ENCODE assay signal across 22 cellular contexts in the genomic region with DNA sequence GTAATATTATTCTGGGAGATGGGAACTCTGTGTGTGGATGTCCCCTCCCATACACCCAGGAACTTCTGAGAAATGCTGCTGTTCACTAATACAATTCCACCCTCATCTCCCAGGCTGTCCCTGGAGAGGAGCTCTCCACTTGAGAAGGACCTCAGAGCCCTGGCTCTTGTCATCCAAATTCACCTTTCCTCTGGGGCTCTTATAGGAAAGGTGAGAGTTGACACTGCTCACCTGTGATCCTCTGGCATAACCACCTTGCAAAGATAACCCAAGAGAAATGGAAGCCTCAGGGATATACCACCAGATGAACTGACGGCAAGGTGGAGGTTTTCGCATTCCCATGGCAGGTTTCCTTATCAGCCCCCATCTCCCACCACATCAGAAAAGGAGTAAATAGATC. TPM values are rescaled to one million over a fixed set of nuclear protein-coding genes. Genes with fewer than 3 reads are reported as not detected.
DNase-seq lines count a peak whose midpoint lies in the region; ATAC-seq and TF ChIP-seq lines count a peak whose summit lies in the region.
"Had no signal": no experiment of that assay in that cellular context is flagged by ENCODE, and none has a peak within 500 bp of the region (broad histone marks: within the 10 kb centered on the region; RNA-seq: fewer than 3 reads in every experiment).

No MANE protein-coding gene starts in this region.

- POLR2A ChIA-PET in activated CD8-positive, alpha-beta T cell treated with anti-CD3 and anti-CD28 coated beads, Interleukin-2, amount 10 ng/mL, durations not matched to agents 7 days and 5 days (lab: Charles Lee): no interaction called here
- POLR2A ChIA-PET in OCI-LY7 (lab: Charles Lee): no interaction called here

- no peaks in the 10 kb centered on the region for H3K27me3 Mint-ChIP-seq in activated T-cell treated with anti-CD3 and anti-CD28 coated beads, Interleukin-2, amount 50 U/mL, for 24 hours
- peaks cover 2% of the 10 kb centered on the region for H3K27me3 Mint-ChIP-seq in activated T-cell treated with anti-CD3 and anti-CD28 coated beads, Interleukin-2, amount 50 U/mL, for 4 hours (ENCODE audit: low read depth)
- H3K27me3 Mint-ChIP-seq in activated CD8-positive, alpha-beta T cell treated with anti-CD3 and anti-CD28 coated beads, Interleukin-2, amount 10 ng/mL, durations not matched to agents 7 days and 5 days (ENCODE audit: low read depth): no peaks in the 10 kb centered on the region
- peaks cover 4% of the 10 kb centered on the region for H3K27me3 Mint-ChIP-seq in progenitor cell of endocrine pancreas
- H3K27me3 Mint-ChIP-seq: CD8-positive, alpha-beta memory T cell had no signal

- H3K9me3 ChIP-seq in BLaER1: no peaks in the 10 kb centered on the region
- no peaks in the 10 kb centered on the region for H3K9me3 ChIP-seq in parathyroid adenoma (ENCODE audit: control insufficient read depth, low read length)
- H3K9me3 ChIP-seq in OCI-LY7 (ENCODE audit: low read length): no peaks in the 10 kb centered on the region
- H3K9me3 ChIP-seq: adrenal gland, psoas muscle, tibial nerve had no signal

- no peak overlapping the region for H3K4me3 Mint-ChIP-seq in activated T-cell treated with anti-CD3 and anti-CD28 coated beads, Interleukin-2, amount 50 U/mL, for 24 hours
- no peak overlapping the region for H3K4me3 Mint-ChIP-seq in activated T-cell treated with anti-CD3 and anti-CD28 coated beads, Interleukin-2, amount 50 U/mL, for 4 hours
- no peak overlapping the region for H3K4me3 Mint-ChIP-seq in activated CD8-positive, alpha-beta T cell treated with anti-CD3 and anti-CD28 coated beads, Interleukin-2, amount 10 ng/mL, durations not matched to agents 7 days and 5 days
- no peak overlapping the region for H3K4me3 Mint-ChIP-seq in progenitor cell of endocrine pancreas (ENCODE audit: low read depth)
- H3K4me3 Mint-ChIP-seq: nephron had no signal

- ATAC-seq in activated T-cell treated with anti-CD3 and anti-CD28 coated beads, Interleukin-2, amount 50 U/mL, for 4 hours: no peak
- ATAC-seq in activated CD8-positive, alpha-beta T cell treated with anti-CD3 and anti-CD28 coated beads, Interleukin-2, amount 10 ng/mL, durations not matched to agents 7 days and 5 days: no peak
- ATAC-seq: esophagus mucosa, psoas muscle had no signal

- peaks cover 4% of the 10 kb centered on the region for H3K36me3 Mint-ChIP-seq in activated T-cell treated with anti-CD3 and anti-CD28 coated beads, Interleukin-2, amount 50 U/mL, for 24 hours (ENCODE audit: low read depth)
- no peaks in the 10 kb centered on the region for H3K36me3 Mint-ChIP-seq in activated T-cell treated with anti-CD3 and anti-CD28 coated beads, Interleukin-2, amount 50 U/mL, for 4 hours (ENCODE audit: insufficient read depth)
- H3K36me3 Mint-ChIP-seq in activated CD8-positive, alpha-beta T cell treated with anti-CD3 and anti-CD28 coated beads, Interleukin-2, amount 10 ng/mL, durations not matched to agents 7 days and 5 days (ENCODE audit: low read depth): no peaks in the 10 kb centered on the region
- H3K36me3 Mint-ChIP-seq in progenitor cell of endocrine pancreas (ENCODE audit: insufficient read depth): no peaks in the 10 kb centered on the region
- H3K36me3 Mint-ChIP-seq: CD8-positive, alpha-beta memory T cell had no signal

- H3K9ac ChIP-seq in BLaER1: no peak overlapping the region
- H3K9ac ChIP-seq in parathyroid adenoma: no peak overlapping the region

- H3K79me2 ChIP-seq in parathyroid adenoma (no peaks in the 10 kb centered on the region), OCI-LY7 (ENCODE audit: insufficient read depth, low read depth, low read length) (no peaks in the 10 kb centered on the region)

- no peak for TF ChIP-seq CTCF in parathyroid adenoma (IDR thresholded peaks at IDR 0.05)
- no peak for TF ChIP-seq CTCF in OCI-LY7 (conservative IDR thresholded peaks at IDR 0.05; ENCODE audit: low read length)
- no peak for TF ChIP-seq CTCF in progenitor cell of endocrine pancreas (IDR thresholded peaks at IDR 0.05; ENCODE audit: unreplicated experiment)

- H4K20me1 ChIP-seq in BLaER1: no peaks in the 10 kb centered on the region
- H4K20me1 ChIP-seq in OCI-LY7 (ENCODE audit: insufficient read depth, low read length): no peaks in the 10 kb centered on the region

- H3K4me1 Mint-ChIP-seq in activated T-cell treated with anti-CD3 and anti-CD28 coated beads, Interleukin-2, amount 50 U/mL, for 24 hours (ENCODE audit: low read depth): peaks cover 70% of the 10 kb centered on the region
- peaks cover 53% of the 10 kb centered on the region for H3K4me1 Mint-ChIP-seq in activated T-cell treated with anti-CD3 and anti-CD28 coated beads, Interleukin-2, amount 50 U/mL, for 4 hours (ENCODE audit: low read depth)
- H3K4me1 Mint-ChIP-seq in activated CD8-positive, alpha-beta T cell treated with anti-CD3 and anti-CD28 coated beads, Interleukin-2, amount 10 ng/mL, durations not matched to agents 7 days and 5 days (ENCODE audit: low read depth): peaks cover 56% of the 10 kb centered on the region
- H3K4me1 Mint-ChIP-seq in progenitor cell of endocrine pancreas (ENCODE audit: low read depth): peaks cover 6% of the 10 kb centered on the region

- H3K27ac Mint-ChIP-seq in activated T-cell treated with anti-CD3 and anti-CD28 coated beads, Interleukin-2, amount 50 U/mL, for 24 hours: peak overlapping the region; percentile 89
- peak overlapping the region; percentile 55 for H3K27ac Mint-ChIP-seq in activated CD8-positive, alpha-beta T cell treated with anti-CD3 and anti-CD28 coated beads, Interleukin-2, amount 10 ng/mL, durations not matched to agents 7 days and 5 days
- H3K27ac Mint-ChIP-seq in progenitor cell of endocrine pancreas: no peak overlapping the region
- H3K27ac Mint-ChIP-seq: nephron had no signal

- no peak for DNase-seq in activated T-cell treated with anti-CD3 and anti-CD28 coated beads, Interleukin-2, amount 50 U/mL, for 24 hours
- DNase-seq in activated T-cell treated with anti-CD3 and anti-CD28 coated beads, Interleukin-2, amount 50 U/mL, for 4 hours: no peak
- DNase-seq in activated CD8-positive, alpha-beta T cell treated with anti-CD3 and anti-CD28 coated beads, Interleukin-2, amount 10 ng/mL, durations not matched to agents 7 days and 5 days: peak; percentile 17
- DNase-seq in glomerular visceral epithelial cell (ENCODE audit: extremely low spot score): no peak
- no peak for DNase-seq in OCI-LY7 (ENCODE audit: low spot score)
- no peak for DNase-seq in progenitor cell of endocrine pancreas (ENCODE audit: low spot score, unreplicated experiment)
- DNase-seq: activated T-cell treated with anti-CD3 and anti-CD28 coated beads for 4 hours; caudate nucleus; CD8-positive, alpha-beta memory T cell; mesendoderm; NCI-H1694; NCI-H226; psoas muscle; T1000 had no signal

- H3K9me3 Mint-ChIP-seq in activated T-cell treated with anti-CD3 and anti-CD28 coated beads, Interleukin-2, amount 50 U/mL, for 24 hours: peaks cover 6% of the 10 kb centered on the region
- H3K9me3 Mint-ChIP-seq in activated T-cell treated with anti-CD3 and anti-CD28 coated beads, Interleukin-2, amount 50 U/mL, for 4 hours: no peaks in the 10 kb centered on the region
- H3K9me3 Mint-ChIP-seq in activated CD8-positive, alpha-beta T cell treated with anti-CD3 and anti-CD28 coated beads, Interleukin-2, amount 10 ng/mL, durations not matched to agents 7 days and 5 days (ENCODE audit: insufficient read depth): no peaks in the 10 kb centered on the region
- no peaks in the 10 kb centered on the region for H3K9me3 Mint-ChIP-seq in progenitor cell of endocrine pancreas (ENCODE audit: low read depth)
- H3K9me3 Mint-ChIP-seq: CD8-positive, alpha-beta memory T cell; nephron had no signal

- H3K4me3 ChIP-seq in BLaER1 (no peak overlapping the region), parathyroid adenoma (ENCODE audit: low read depth, low read length) (no peak overlapping the region), OCI-LY7 (ENCODE audit: low read depth, low read length, poor library complexity, severe bottlenecking) (no peak overlapping the region)
- H3K4me3 ChIP-seq: adrenal gland, psoas muscle, tibial nerve had no signal

- BruUV-seq in OCI-LY7 (replicated peaks; lab: Mats Ljungman, UMichigan): no TSS peak

- H3K4me1 ChIP-seq in BLaER1 (peaks cover 39% of the 10 kb centered on the region), parathyroid adenoma (peaks cover 15% of the 10 kb centered on the region), OCI-LY7 (ENCODE audit: insufficient read depth, low read length, poor library complexity, severe bottlenecking) (peaks cover 5% of the 10 kb centered on the region)
- H3K4me1 ChIP-seq: psoas muscle had no signal

- H2AFZ ChIP-seq in parathyroid adenoma (no peak overlapping the region), OCI-LY7 (ENCODE audit: low read length) (no peak overlapping the region)

- H3K36me3 ChIP-seq in BLaER1: no peaks in the 10 kb centered on the region
- no peaks in the 10 kb centered on the region for H3K36me3 ChIP-seq in parathyroid adenoma (ENCODE audit: control insufficient read depth, insufficient read depth, low read length)
- no peaks in the 10 kb centered on the region for H3K36me3 ChIP-seq in OCI-LY7 (ENCODE audit: insufficient read depth, low read length)
- H3K36me3 ChIP-seq: adrenal gland, tibial nerve had no signal

- no peaks in the 10 kb centered on the region for H3K27me3 ChIP-seq in BLaER1
- no peaks in the 10 kb centered on the region for H3K27me3 ChIP-seq in parathyroid adenoma (ENCODE audit: control insufficient read depth, insufficient read depth, low read length)
- H3K27me3 ChIP-seq: adrenal gland, tibial nerve had no signal

- H3K27ac ChIP-seq in BLaER1: 0 out of 2 replicates have a peak overlapping the region, but pooled peaks have one; percentile 6
- peak overlapping the region; percentile 34 for H3K27ac ChIP-seq in parathyroid adenoma
- H3K27ac ChIP-seq in OCI-LY7 (ENCODE audit: low read depth, low read length, poor library complexity, severe bottlenecking): no peak overlapping the region
- H3K27ac ChIP-seq: psoas muscle had no signal

- intact Hi-C loops in OCI-LY7 (cut with micrococcal nuclease; ENCODE audit: unreplicated experiment): no loop called here

- H3K9me2 ChIP-seq in OCI-LY7 (ENCODE audit: insufficient read depth, low read length): no peaks in the 10 kb centered on the region

- H3K4me2 ChIP-seq in BLaER1: peak overlapping the region; percentile 84
- no peak overlapping the region for H3K4me2 ChIP-seq in parathyroid adenoma (ENCODE audit: low read length)
- H3K4me2 ChIP-seq in OCI-LY7 (ENCODE audit: low read length): no peak overlapping the region

- CTCF ChIA-PET in activated CD8-positive, alpha-beta T cell treated with anti-CD3 and anti-CD28 coated beads, Interleukin-2, amount 10 ng/mL, durations not matched to agents 7 days and 5 days (lab: Charles Lee): interaction anchor here (0.7 to 4.9 kb wide), 8 partner anchors 12 to 233 kb away, joined by 3 to 82 read pairs (median 38); no protein-coding TSS in a partner anchor
- CTCF ChIA-PET in OCI-LY7 (lab: Charles Lee; ENCODE audit: unreplicated experiment): no interaction called here

RNA-seq across cellular contexts. Expression of a gene that starts 52.0 kb away (rescaled TPM):
- under 1 TPM; 0.29 to 0.99 (median 0.60) TPM for total RNA-seq in activated T-cell treated with anti-CD3 and anti-CD28 coated beads, Interleukin-2, amount 50 U/mL, for 4 hours
- total RNA-seq in activated CD8-positive, alpha-beta T cell treated with anti-CD3 and anti-CD28 coated beads, Interleukin-2, amount 10 ng/mL, durations not matched to agents 7 days and 5 days: not detected
- total RNA-seq in OCI-LY7 (2014; rRNA removed; shearing (Covaris generic)): not detected in 2 replicates
- total RNA-seq in OCI-LY7 (2022) (not detected in 2 replicates), progenitor cell of endocrine pancreas (not detected in 2 replicates)
- total RNA-seq: H1, MCF 10A had no signal
